In the genomic region with DNA sequence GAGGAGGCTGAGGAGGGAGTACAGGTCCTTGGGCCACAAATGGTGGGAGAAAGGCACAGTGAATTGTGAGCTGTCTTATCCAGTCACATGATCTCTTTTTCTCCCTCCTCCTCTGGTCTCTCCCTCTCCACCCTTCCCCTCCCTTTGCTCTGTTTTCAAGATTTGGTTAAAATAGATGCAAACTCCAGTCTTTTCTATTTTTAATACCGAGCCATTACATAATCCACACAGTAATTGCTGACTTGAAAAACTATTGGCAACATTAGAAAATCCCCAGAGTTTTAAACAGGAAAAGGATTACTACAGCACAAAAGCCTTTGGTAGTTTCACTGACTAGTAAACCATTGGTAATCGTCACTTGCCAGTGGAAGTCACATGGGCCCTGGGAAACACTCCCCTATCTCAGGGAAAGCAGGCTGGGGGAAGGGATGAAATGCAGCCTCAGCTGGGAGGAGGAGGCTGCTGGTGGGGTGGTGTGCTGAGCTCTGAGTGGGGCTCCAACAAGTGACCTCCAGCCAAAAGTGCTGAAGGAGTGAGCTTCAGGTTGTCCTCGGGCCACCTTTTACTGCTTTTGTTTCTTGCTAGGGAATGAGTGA, we compare ENCODE assay signal across 8 cellular contexts. TPM values are rescaled to one million over a fixed set of nuclear protein-coding genes. Genes with fewer than 3 reads are reported as not detected.
A peak's percentile ranks its signal among the peaks of the same experiment; 100 is the strongest.
DNase-seq lines count a peak whose midpoint lies in the region; ATAC-seq and TF ChIP-seq lines count a peak whose summit lies in the region.

No MANE protein-coding gene starts in this region.

- H3K27ac ChIP-seq in ACC112 (ENCODE audit: low read depth, low read length) (peak overlapping the region; percentile 42; the same call in 1 of the 2 replicates), esophagus (ENCODE audit: low read depth in 2 of 2, low read length in 1 of 2) (peak overlapping the region; percentile 76 to 80)
- no peak overlapping the region for H3K27ac ChIP-seq in CD8-positive, alpha-beta T cell (ENCODE audit: low read depth, low read length)

- peaks cover 37% of the 10 kb centered on the region for H3K36me3 Mint-ChIP-seq in CD8-positive, alpha-beta T cell

- no peak overlapping the region for H3K27ac Mint-ChIP-seq in CD8-positive, alpha-beta T cell

- no peaks in the 10 kb centered on the region for H3K9me3 Mint-ChIP-seq in CD8-positive, alpha-beta T cell

- H3K9me3 ChIP-seq in esophagus (ENCODE audit: control insufficient read depth in 2 of 2, insufficient read depth in 1 of 2, low read depth in 1 of 2, low read length in 1 of 2) = no peaks in the 10 kb centered on the region
- no peaks in the 10 kb centered on the region for H3K9me3 ChIP-seq in CD8-positive, alpha-beta T cell (ENCODE audit: low read length)

- no peak for ATAC-seq in GM21367 (IDR thresholded peaks at IDR 0.05; ENCODE audit: unreplicated experiment)
- ATAC-seq in CD8-positive, alpha-beta T cell = no peak
- no peak for ATAC-seq in stimulated activated naive CD8-positive, alpha-beta T cell treated with anti-CD3 and anti-CD28 coated beads, Interleukin-15, Interleukin-2, amounts not matched to agents 100 U/mL and 50 U/mL, for 24 hours

- DNase-seq in MV-4-11 (lab: John Stamatoyannopoulos, UW) = peak; percentile 86
- peak; percentile 62 for DNase-seq in mucosa of gallbladder (ENCODE audit: low spot score)
- DNase-seq in CD8-positive, alpha-beta T cell = no peak
- DNase-seq in stimulated activated CD4-positive, alpha-beta T cell treated with anti-CD3 and anti-CD28 coated beads, Interleukin-4, amount 100 ng/mL, for 4 hours = no peak
- DNase-seq in stimulated activated naive CD8-positive, alpha-beta T cell treated with anti-CD3 and anti-CD28 coated beads, Interleukin-15, Interleukin-2, amounts not matched to agents 100 U/mL and 50 U/mL, for 24 hours = no peak

- H3K4me3 ChIP-seq in ACC112 (ENCODE audit: low read depth, low read length) (no peak overlapping the region), esophagus (ENCODE audit: low read depth in 1 of 2, low read length in 2 of 2) (no peak overlapping the region)
- no peak overlapping the region for H3K4me3 ChIP-seq in CD8-positive, alpha-beta T cell (ENCODE audit: low read depth, low read length)

- no peak overlapping the region for H2AFZ ChIP-seq in ACC112 (ENCODE audit: low read length, unreplicated experiment)

- WGBS in esophagus, 2 donors = 31 to 36% methylated on average over 3 of the region's 3 CpGs

- H3K4me1 Mint-ChIP-seq in CD8-positive, alpha-beta T cell (ENCODE audit: low read depth) = peaks cover 3% of the 10 kb centered on the region

- H3K4me3 Mint-ChIP-seq in CD8-positive, alpha-beta T cell = no peak overlapping the region

- H3K36me3 ChIP-seq in ACC112 (ENCODE audit: insufficient read depth, low read length) (no peaks in the 10 kb centered on the region), esophagus (ENCODE audit: control insufficient read depth in 2 of 2, insufficient read depth in 2 of 2, low read length in 1 of 2) (peaks cover 0 to 2% of the 10 kb centered on the region in 2 donors)
- no peaks in the 10 kb centered on the region for H3K36me3 ChIP-seq in CD8-positive, alpha-beta T cell (ENCODE audit: insufficient read depth, low read length)

- H3K4me1 ChIP-seq in ACC112 (ENCODE audit: control insufficient read depth, insufficient read depth, low read length, unreplicated experiment) (peaks cover 17% of the 10 kb centered on the region), esophagus (ENCODE audit: control insufficient read depth in 2 of 2, insufficient read depth in 2 of 2, low read length in 1 of 2) (peaks cover 3 to 10% of the 10 kb centered on the region in 2 donors)
- H3K4me1 ChIP-seq in CD8-positive, alpha-beta T cell (ENCODE audit: insufficient read depth, low read length) = no peaks in the 10 kb centered on the region

- H3K27me3 Mint-ChIP-seq in CD8-positive, alpha-beta T cell (ENCODE audit: low read depth) = no peaks in the 10 kb centered on the region

- intact Hi-C loops in CD8-positive, alpha-beta T cell (cut with DNase I, micrococcal nuclease) = loop anchor here in 1 of 2 experiments (5.0 kb wide), 1 partner anchor 98 kb away; no protein-coding TSS in a partner anchor

- H3K79me2 ChIP-seq in ACC112 (ENCODE audit: control insufficient read depth, insufficient read depth, low read length, unreplicated experiment) = no peaks in the 10 kb centered on the region

- H3K27me3 ChIP-seq in ACC112 (ENCODE audit: insufficient read depth, low read length) (no peaks in the 10 kb centered on the region), esophagus (ENCODE audit: control insufficient read depth in 1 of 2, insufficient read depth in 2 of 2, low read length in 2 of 2) (no peaks in the 10 kb centered on the region)
- H3K27me3 ChIP-seq in CD8-positive, alpha-beta T cell (ENCODE audit: insufficient read depth, low read length) = no peaks in the 10 kb centered on the region

- TF ChIP-seq CTCF in CD8-positive, alpha-beta T cell (IDR thresholded peaks at IDR 0.05) = no peak

- CTCF ChIA-PET in CD8-positive, alpha-beta T cell (lab: Charles Lee) = interaction anchor here (0.7 to 0.9 kb wide), 2 partner anchors 20 to 75 kb away, joined by 3 read pairs; no protein-coding TSS in a partner anchor

- POLR2A ChIA-PET in CD8-positive, alpha-beta T cell (lab: Charles Lee) = no interaction called here

RNA-seq across cellular contexts. Expression of a gene that starts 57.4 kb away (rescaled TPM):
- polyA plus RNA-seq in esophagus = 100 to 1,000 TPM; 314 to 323 TPM
- total RNA-seq in mucosa of gallbladder = 358 TPM
- total RNA-seq in CD8-positive, alpha-beta T cell = 100 to 1,000 TPM; 239 to 255 TPM

Comparison
In these comparisons a context has a peak if more than half of its experiments do, and no peak if none do; other contexts are left out.
1. DNase-seq: peak in MV-4-11 (single experiment) and mucosa of gallbladder (single experiment); none in CD8-positive, alpha-beta T cell (0 of 7), stimulated activated CD4-positive, alpha-beta T cell treated with anti-CD3 and anti-CD28 coated beads, Interleukin-4, amount 100 ng/mL, for 4 hours (0 of 2) and stimulated activated naive CD8-positive, alpha-beta T cell treated with anti-CD3 and anti-CD28 coated beads, Interleukin-15, Interleukin-2, amounts not matched to agents 100 U/mL and 50 U/mL, for 24 hours (single experiment).